Comparison of ENCODE assay signal across 21 cellular contexts in the genomic region with DNA sequence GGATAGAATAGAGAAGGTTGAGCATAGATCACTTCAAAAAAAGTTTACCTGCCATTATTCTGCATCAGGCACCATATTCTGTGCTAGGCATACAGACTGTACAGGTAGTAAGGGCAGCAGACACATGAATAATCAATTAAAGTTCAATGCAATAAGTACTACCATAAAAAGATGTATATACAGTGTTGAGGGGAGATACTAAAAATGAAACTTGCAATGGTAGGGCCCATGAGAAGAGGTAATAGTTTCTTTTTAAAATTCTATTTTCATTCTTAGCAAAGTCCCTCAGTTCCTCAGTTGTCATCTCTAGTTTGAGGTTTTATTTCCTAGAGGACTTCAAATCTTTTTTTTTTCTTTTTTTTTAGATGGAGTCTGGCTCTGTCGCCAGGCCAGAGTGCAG.
"Had no signal": no experiment of that assay in that cellular context is flagged by ENCODE, and none has a peak within 500 bp of the region (broad histone marks: within the 10 kb centered on the region; RNA-seq: fewer than 3 reads in every experiment).

No MANE protein-coding gene starts in this region.

- H3K4me1 ChIP-seq: SJCRH30 had no signal

- DNase-seq: KBM-7, MV-4-11, NCI-H1048, NCI-H1105, NCI-H1417, NCI-H1436 treated with DMSO at 0.1 percent for 48 hours, NCI-H1694, NCI-H187 treated with DMSO at 0.1 percent for 48 hours, NCI-H2029 treated with DMSO at 0.1 percent for 48 hours, NCI-H2171 treated with DMSO at 0.1 percent for 48 hours, NCI-H2227 treated with DMSO at 0.1 percent for 48 hours, NCI-H524, NCI-H526 treated with DMSO at 0.1 percent for 48 hours, NCI-H748 treated with DMSO at 0.1 percent for 48 hours, PC-3, SHP77 treated with DMSO at 0.1 percent for 48 hours, SJCRH30, T-helper 1 cell had no signal

- H3K27me3 ChIP-seq: SJCRH30 had no signal

- ATAC-seq: Panc1, PC-3, Right ventricle myocardium inferior, SK-N-SH treated with all-trans-retinoic acid at 6 μM for 48 hours had no signal

- H3K36me3 ChIP-seq: SJCRH30 had no signal

- H3K9me3 ChIP-seq: SJCRH30 had no signal

- H3K4me3 ChIP-seq: SJCRH30 had no signal

- H3K27ac ChIP-seq: SJCRH30 had no signal
